In the genomic region with DNA sequence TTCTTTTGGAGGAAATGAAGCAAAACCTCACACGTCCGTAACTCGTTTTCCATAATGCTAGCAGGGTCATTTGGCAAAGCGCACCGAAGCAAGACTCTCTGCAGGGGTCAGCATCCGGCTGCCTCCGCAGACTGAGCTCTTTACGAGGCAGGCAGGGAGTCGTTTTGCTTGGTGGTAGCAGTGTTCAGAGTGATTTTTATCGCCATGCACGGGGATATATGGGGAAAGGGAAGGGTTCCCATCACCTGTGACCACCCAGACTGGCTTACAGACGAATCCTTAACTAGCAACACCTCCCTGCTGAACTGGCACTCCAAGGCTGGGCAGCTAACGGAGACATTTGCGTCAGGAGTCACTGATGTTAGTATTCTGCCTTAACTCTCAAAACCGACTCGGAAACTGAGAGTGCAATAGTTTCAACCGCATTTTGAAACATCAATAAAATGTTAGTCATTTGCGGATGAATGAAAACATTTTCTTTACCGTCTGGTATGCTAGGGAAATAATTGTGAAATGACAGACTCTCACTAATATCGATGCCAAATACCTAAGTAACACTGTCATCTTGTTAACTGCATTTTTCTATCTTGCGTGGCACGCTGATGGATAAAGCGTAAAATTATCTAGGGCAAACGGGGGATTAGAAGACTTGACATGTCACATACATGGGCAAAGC, we compare ENCODE assay signal across 8 cellular contexts. TPM values are rescaled to one million over a fixed set of nuclear protein-coding genes. Genes with fewer than 3 reads are reported as not detected.
DNase-seq lines count a peak whose midpoint lies in the region; ATAC-seq and TF ChIP-seq lines count a peak whose summit lies in the region.

No MANE protein-coding gene starts in this region.

- CTCF ChIA-PET in GM10248 (lab: Yijun Ruan, JAX), result no interaction called here
- CTCF ChIA-PET in activated CD8-positive, alpha-beta T cell treated with anti-CD3 and anti-CD28 coated beads for 36 hours (lab: Charles Lee), result interaction anchor here (1.5 kb wide), 1 partner anchor 15 kb away, joined by 3 read pairs; no protein-coding TSS in a partner anchor

- DNase-seq in A172 (ENCODE audit: low spot score) (peak; percentile 36), GM10248 (ENCODE audit: extremely low spot score) (peak; percentile 5), NCI-H146 treated with DMSO at 0.1 percent for 48 hours (lab: John Stamatoyannopoulos, UW; ENCODE audit: unreplicated experiment) (peak; percentile 77), fibroblast of villous mesenchyme (ENCODE audit: low read depth) (peak; percentile 90), cortex of kidney (lab: John Stamatoyannopoulos, UW) (no peak)
- peak; percentile 62 for DNase-seq in activated CD8-positive, alpha-beta T cell treated with anti-CD3 and anti-CD28 coated beads for 36 hours

- peak; percentile 38 for ATAC-seq in HG02759 (IDR thresholded peaks at IDR 0.05; ENCODE audit: unreplicated experiment)
- ATAC-seq in activated CD8-positive, alpha-beta T cell treated with anti-CD3 and anti-CD28 coated beads for 36 hours, result peak; percentile 67

- H3K79me2 ChIP-seq in neural cell (replicated peaks; ENCODE audit: insufficient read depth, low read length), result peaks cover 13% of the 10 kb centered on the region

- TF ChIP-seq EP300 in neural cell (conservative IDR thresholded peaks at IDR 0.05; ENCODE audit: poor library complexity, severe bottlenecking), result no peak

- H3K9me3 Mint-ChIP-seq in activated CD8-positive, alpha-beta T cell treated with anti-CD3 and anti-CD28 coated beads for 36 hours, result no peaks in the 10 kb centered on the region

- TF ChIP-seq RAD21 in neural cell (conservative IDR thresholded peaks at IDR 0.05), result peak; percentile 71

- peaks cover 5% of the 10 kb centered on the region for H3F3A ChIP-seq in neural cell (ENCODE audit: insufficient read depth, low read length, poor library complexity, severe bottlenecking)

- no peaks in the 10 kb centered on the region for H3K36me3 Mint-ChIP-seq in activated CD8-positive, alpha-beta T cell treated with anti-CD3 and anti-CD28 coated beads for 36 hours (ENCODE audit: low read depth)

- peak overlapping the region; percentile 83 for H3K9ac ChIP-seq in neural cell (ENCODE audit: low read length)

- intact Hi-C loops in activated CD8-positive, alpha-beta T cell treated with anti-CD3 and anti-CD28 coated beads for 36 hours (cut with micrococcal nuclease), result no loop called here

- peak overlapping the region; percentile 91 for H3K27ac ChIP-seq in neural cell (ENCODE audit: low read length)

- peak overlapping the region; percentile 95 for H2AFZ ChIP-seq in neural cell (ENCODE audit: low read depth, low read length)

- no peaks in the 10 kb centered on the region for H3K9me2 ChIP-seq in neural cell (ENCODE audit: insufficient read depth, low read length)

- no peaks in the 10 kb centered on the region for H3K36me3 ChIP-seq in neural cell (ENCODE audit: insufficient read depth, low read length)

- H3K4me3 ChIP-seq in fibroblast of villous mesenchyme (ENCODE audit: low read depth, low read length) (peak overlapping the region; percentile 79), neural cell (ENCODE audit: low read length) (peak overlapping the region; percentile 77)

- no peaks in the 10 kb centered on the region for H3K27me3 ChIP-seq in neural cell (ENCODE audit: insufficient read depth, low read depth, low read length)

- TF ChIP-seq CTCF in GM10248 (IDR thresholded peaks at IDR 0.05; ENCODE audit: control extremely low read depth, extremely low read depth, low read depth, missing control alignments) (no peak), fibroblast of villous mesenchyme (IDR thresholded peaks at IDR 0.05; ENCODE audit: insufficient read depth, low read depth, low read length) (no peak), neural cell (IDR thresholded peaks at IDR 0.05; ENCODE audit: poor library complexity, severe bottlenecking) (peak; percentile 65)
- no peak for TF ChIP-seq CTCF in activated CD8-positive, alpha-beta T cell treated with anti-CD3 and anti-CD28 coated beads for 36 hours (IDR thresholded peaks at IDR 0.05)

- H3K4me3 Mint-ChIP-seq in activated CD8-positive, alpha-beta T cell treated with anti-CD3 and anti-CD28 coated beads for 36 hours, result no peak overlapping the region

- H3K27ac Mint-ChIP-seq in activated CD8-positive, alpha-beta T cell treated with anti-CD3 and anti-CD28 coated beads for 36 hours, result no peak overlapping the region

- H3K4me1 Mint-ChIP-seq in activated CD8-positive, alpha-beta T cell treated with anti-CD3 and anti-CD28 coated beads for 36 hours (ENCODE audit: low read depth), result peaks cover 14% of the 10 kb centered on the region

- H3K4me2 ChIP-seq in neural cell (ENCODE audit: low read length), result peak overlapping the region; percentile 76

- POLR2A ChIA-PET in GM10248 (lab: Yijun Ruan, JAX), result no interaction called here
- POLR2A ChIA-PET in activated CD8-positive, alpha-beta T cell treated with anti-CD3 and anti-CD28 coated beads for 36 hours (lab: Charles Lee), result no interaction called here

- H3K9me3 ChIP-seq in neural cell (ENCODE audit: low read length), result no peaks in the 10 kb centered on the region

- H3K27me3 Mint-ChIP-seq in activated CD8-positive, alpha-beta T cell treated with anti-CD3 and anti-CD28 coated beads for 36 hours, result peaks cover 27% of the 10 kb centered on the region

- no peaks in the 10 kb centered on the region for H4K20me1 ChIP-seq in neural cell (ENCODE audit: insufficient read depth)

TF ChIP-seq in neural cell, 6 proteins besides CTCF, POLR2A, EP300 and RAD21:
- peak; percentile 70 for TF ChIP-seq SMC3 (conservative IDR thresholded peaks at IDR 0.05; ENCODE audit: poor library complexity)
- TF ChIP-seq POLR2AphosphoS5 (IDR thresholded peaks at IDR 0.05), result peak; percentile 18
- peak; percentile 27 for TF ChIP-seq MXI1 (conservative IDR thresholded peaks at IDR 0.05; ENCODE audit: poor library complexity, severe bottlenecking)
- no peak for TF ChIP-seq TAF1 (IDR thresholded peaks at IDR 0.05; ENCODE audit: low read depth)
- TF ChIP-seq, protein P1, sequence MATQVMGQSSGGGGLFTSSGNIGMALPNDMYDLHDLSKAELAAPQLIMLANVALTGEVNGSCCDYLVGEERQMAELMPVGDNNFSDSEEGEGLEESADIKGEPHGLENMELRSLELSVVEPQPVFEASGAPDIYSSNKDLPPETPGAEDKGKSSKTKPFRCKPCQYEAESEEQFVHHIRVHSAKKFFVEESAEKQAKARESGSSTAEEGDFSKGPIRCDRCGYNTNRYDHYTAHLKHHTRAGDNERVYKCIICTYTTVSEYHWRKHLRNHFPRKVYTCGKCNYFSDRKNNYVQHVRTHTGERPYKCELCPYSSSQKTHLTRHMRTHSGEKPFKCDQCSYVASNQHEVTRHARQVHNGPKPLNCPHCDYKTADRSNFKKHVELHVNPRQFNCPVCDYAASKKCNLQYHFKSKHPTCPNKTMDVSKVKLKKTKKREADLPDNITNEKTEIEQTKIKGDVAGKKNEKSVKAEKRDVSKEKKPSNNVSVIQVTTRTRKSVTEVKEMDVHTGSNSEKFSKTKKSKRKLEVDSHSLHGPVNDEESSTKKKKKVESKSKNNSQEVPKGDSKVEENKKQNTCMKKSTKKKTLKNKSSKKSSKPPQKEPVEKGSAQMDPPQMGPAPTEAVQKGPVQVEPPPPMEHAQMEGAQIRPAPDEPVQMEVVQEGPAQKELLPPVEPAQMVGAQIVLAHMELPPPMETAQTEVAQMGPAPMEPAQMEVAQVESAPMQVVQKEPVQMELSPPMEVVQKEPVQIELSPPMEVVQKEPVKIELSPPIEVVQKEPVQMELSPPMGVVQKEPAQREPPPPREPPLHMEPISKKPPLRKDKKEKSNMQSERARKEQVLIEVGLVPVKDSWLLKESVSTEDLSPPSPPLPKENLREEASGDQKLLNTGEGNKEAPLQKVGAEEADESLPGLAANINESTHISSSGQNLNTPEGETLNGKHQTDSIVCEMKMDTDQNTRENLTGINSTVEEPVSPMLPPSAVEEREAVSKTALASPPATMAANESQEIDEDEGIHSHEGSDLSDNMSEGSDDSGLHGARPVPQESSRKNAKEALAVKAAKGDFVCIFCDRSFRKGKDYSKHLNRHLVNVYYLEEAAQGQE (IDR thresholded peaks at IDR 0.05; ENCODE audit: borderline replicate concordance), result no peak
- TF ChIP-seq EZH2 (IDR thresholded peaks at IDR 0.05; ENCODE audit: borderline replicate concordance, insufficient read depth, low read length, poor library complexity, severe bottlenecking), result no peak
TF ChIP-seq in neural cell: peak in this region for 3.

RNA-seq across cellular contexts. Expression of gene NEGR1, which starts 2.2 kb away (rescaled TPM):
- 0.03 TPM in 1 of 2 replicates, not detected in the other for total RNA-seq in A172 (2014; rRNA removed; shearing (Covaris generic))
- total RNA-seq in activated CD8-positive, alpha-beta T cell treated with anti-CD3 and anti-CD28 coated beads for 36 hours, result not detected
- total RNA-seq in fibroblast of villous mesenchyme, result 7.1 and 13.8 TPM in 2 replicates
- 40.6 and 47.4 TPM in 2 replicates for polyA plus RNA-seq in neural cell
- 87.9 and 96.8 TPM in 2 replicates for polyA minus RNA-seq in neural cell
